Comparison of ENCODE assay signal across 21 cellular contexts in the genomic region with DNA sequence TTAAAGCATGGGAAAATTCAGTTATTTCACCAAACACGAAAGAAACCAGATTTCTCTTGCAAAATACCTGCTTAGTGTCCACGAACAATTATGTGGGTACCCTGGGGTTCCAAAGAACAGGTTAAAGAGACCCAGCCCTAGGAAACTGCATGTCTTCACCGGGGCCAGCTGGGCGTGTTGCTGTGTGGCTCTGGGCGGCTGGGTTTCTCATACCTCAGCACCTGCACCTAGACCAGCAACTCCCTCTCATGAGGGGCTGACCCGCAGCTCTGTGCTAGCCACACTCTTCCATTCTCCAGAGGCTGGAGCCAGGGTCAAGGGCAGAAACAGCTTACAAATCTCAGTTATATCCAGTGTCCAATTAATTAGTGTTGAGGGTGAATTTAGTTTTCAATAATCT. TPM values are rescaled to one million over a fixed set of nuclear protein-coding genes. Genes with fewer than 3 reads are reported as not detected.
DNase-seq lines count a peak whose midpoint lies in the region; ATAC-seq and TF ChIP-seq lines count a peak whose summit lies in the region.
"Had no signal": no experiment of that assay in that cellular context is flagged by ENCODE, and none has a peak within 500 bp of the region (broad histone marks: within the 10 kb centered on the region; RNA-seq: fewer than 3 reads in every experiment).

No MANE protein-coding gene starts in this region.

- H3K4me2 ChIP-seq in GM23248 (ENCODE audit: unreplicated experiment): no peak overlapping the region
- no peak overlapping the region for H3K4me2 ChIP-seq in mesenchymal stem cell (ENCODE audit: low read length, poor library complexity, severe bottlenecking)
- H3K4me2 ChIP-seq: PC-9, SK-N-SH had no signal

- 86 to 91% methylated on average over 6 of the region's 6 CpGs for WGBS in GM23248 (ENCODE audit: low coverage in 1 of 2, low lambda C conversion rate in 2 of 2, missing lambda C conversion rate in 2 of 2), 2 experiments
- WGBS in mesenchymal stem cell: 93% methylated on average over 5 of the region's 6 CpGs
- WGBS in right lobe of liver (ENCODE audit: insufficient coverage, low coverage, low lambda C conversion rate, missing lambda C conversion rate): 73% methylated on average over 2 of the region's 6 CpGs

- no peak overlapping the region for H2AK5ac ChIP-seq in mesenchymal stem cell (ENCODE audit: low read length, severe bottlenecking)

- H3K9me2 ChIP-seq in GM23248 (ENCODE audit: insufficient read depth): no peaks in the 10 kb centered on the region
- H3K9me2 ChIP-seq: SK-N-SH had no signal

- H3K27ac ChIP-seq in GM23248 (no peak overlapping the region), mesenchymal stem cell (ENCODE audit: low read length, poor library complexity, severe bottlenecking) (no peak overlapping the region), right lobe of liver (no peak overlapping the region)
- H3K27ac ChIP-seq: C4-2B, PC-9 had no signal

- H3K27me3 ChIP-seq in GM23248 (replicated peaks; ENCODE audit: insufficient read depth): no peaks in the 10 kb centered on the region
- no peaks in the 10 kb centered on the region for H3K27me3 ChIP-seq in mesenchymal stem cell (ENCODE audit: control insufficient read depth in 1 of 2, insufficient read depth in 1 of 2, low read length in 2 of 2)
- H3K27me3 ChIP-seq in right lobe of liver: no peaks in the 10 kb centered on the region

- H3K4me3 ChIP-seq in GM23248: no peak overlapping the region
- no peak overlapping the region for H3K4me3 ChIP-seq in mesenchymal stem cell (ENCODE audit: insufficient read depth in 1 of 2, low read depth in 1 of 2, low read length in 2 of 2)
- no peak overlapping the region for H3K4me3 ChIP-seq in right lobe of liver
- H3K4me3 ChIP-seq: PC-9 had no signal

- ATAC-seq in WTC11 (no peak), GM19395 (IDR thresholded peaks at IDR 0.05; ENCODE audit: unreplicated experiment) (no peak), right lobe of liver (no peak)

- H3K27ac Mint-ChIP-seq in WTC11: peak overlapping the region; percentile 13; the same call in 1 of the 2 replicates
- peak overlapping the region; percentile 50 for H3K27ac Mint-ChIP-seq in progenitor cell of endocrine pancreas
- H3K27ac Mint-ChIP-seq: HFFc6 had no signal

- no peaks in the 10 kb centered on the region for H3F3A ChIP-seq in GM23248 (ENCODE audit: insufficient read depth)

- H3K27me3 Mint-ChIP-seq in WTC11 (ENCODE audit: low read depth) (no peaks in the 10 kb centered on the region), progenitor cell of endocrine pancreas (no peaks in the 10 kb centered on the region)

- H4K8ac ChIP-seq in mesenchymal stem cell (ENCODE audit: low read length): no peak overlapping the region

- no peak overlapping the region for H3K14ac ChIP-seq in mesenchymal stem cell (ENCODE audit: low read length in 2 of 2)

- H4K91ac ChIP-seq in mesenchymal stem cell (ENCODE audit: low read length): no peak overlapping the region

- H3K9me3 Mint-ChIP-seq in WTC11 (no peaks in the 10 kb centered on the region), progenitor cell of endocrine pancreas (ENCODE audit: low read depth) (no peaks in the 10 kb centered on the region)
- H3K9me3 Mint-ChIP-seq: HFFc6 had no signal

- H3K4me1 ChIP-seq in GM23248 (ENCODE audit: insufficient read depth) (0 out of 2 replicates have a peak, but pooled peaks cover 8% of the 10 kb centered on the region), mesenchymal stem cell (ENCODE audit: control insufficient read depth, insufficient read depth, low read depth, low read length) (no peaks in the 10 kb centered on the region), right lobe of liver (peaks cover 0 to 24% (median 9%) of the 10 kb centered on the region in 4 donors)

- no peak overlapping the region for H2BK12ac ChIP-seq in mesenchymal stem cell (ENCODE audit: low read length in 2 of 2)

- no peaks in the 10 kb centered on the region for H3K9me3 ChIP-seq in GM23248 (ENCODE audit: low read depth)
- H3K9me3 ChIP-seq in mesenchymal stem cell (ENCODE audit: control insufficient read depth, low read length): no peaks in the 10 kb centered on the region
- no peaks in the 10 kb centered on the region for H3K9me3 ChIP-seq in right lobe of liver
- H3K9me3 ChIP-seq: SK-N-SH had no signal

- H4K20me1 ChIP-seq in GM23248 (ENCODE audit: insufficient read depth): no peaks in the 10 kb centered on the region

- no peak overlapping the region for H3K4me3 Mint-ChIP-seq in WTC11
- no peak overlapping the region for H3K4me3 Mint-ChIP-seq in progenitor cell of endocrine pancreas (ENCODE audit: low read depth)
- H3K4me3 Mint-ChIP-seq: HFFc6 had no signal

- intact Hi-C loops in right lobe of liver (cut with DNase I): no loop called here

- POLR2A ChIA-PET in WTC11 (lab: Charles Lee): no interaction called here

- CTCF ChIA-PET in WTC11 (lab: Charles Lee): interaction anchor here (0.9 to 4.8 kb wide), 4 partner anchors 11 to 262 kb away, joined by 3 to 25 read pairs (median 11); no protein-coding TSS in a partner anchor

- H3K79me1 ChIP-seq in mesenchymal stem cell (replicated peaks; ENCODE audit: low read length, poor library complexity, severe bottlenecking): peaks cover 8% of the 10 kb centered on the region

- DNase-seq in GM23248 (no peak), WTC11 (ENCODE audit: low spot score) (no peak), mesenchymal stem cell (no peak), progenitor cell of endocrine pancreas (ENCODE audit: low spot score, unreplicated experiment) (no peak), right lobe of liver (no peak), NCI-H128 (lab: John Stamatoyannopoulos, UW; ENCODE audit: unreplicated experiment) (no peak)
- DNase-seq: DMS53, GDM1, HFFc6, Kasumi-1, NCI-H1436, NCI-H187 treated with DMSO at 0.1 percent for 48 hours, NCI-H2107, NCI-H446 treated with DMSO at 0.1 percent for 48 hours, NCI-H526 treated with DMSO at 0.1 percent for 48 hours, PC-9, RPMI8226, SIG-M5, SK-N-SH had no signal

- no peak overlapping the region for H3K23ac ChIP-seq in mesenchymal stem cell (ENCODE audit: low read length in 2 of 2)

- no peak for TF ChIP-seq POLR2A in right lobe of liver (IDR thresholded peaks at IDR 0.05)

- H3K4me1 Mint-ChIP-seq in WTC11 (peaks cover 25% of the 10 kb centered on the region), progenitor cell of endocrine pancreas (ENCODE audit: low read depth) (peaks cover 31% of the 10 kb centered on the region)

- H2BK120ac ChIP-seq in mesenchymal stem cell (ENCODE audit: low read depth, low read length): no peak overlapping the region

- no peak overlapping the region for H2BK5ac ChIP-seq in mesenchymal stem cell (ENCODE audit: low read depth, low read length, poor library complexity, severe bottlenecking)

- TF ChIP-seq CTCF in WTC11 (IDR thresholded peaks at IDR 0.05): no peak
- TF ChIP-seq CTCF in progenitor cell of endocrine pancreas (IDR thresholded peaks at IDR 0.05; ENCODE audit: unreplicated experiment): no peak
- no peak for TF ChIP-seq CTCF in right lobe of liver (IDR thresholded peaks at IDR 0.05)

- no peaks in the 10 kb centered on the region for H3K79me2 ChIP-seq in GM23248 (ENCODE audit: insufficient read depth)

- no peak overlapping the region for H3K9ac ChIP-seq in GM23248
- peak overlapping the region; percentile 17 for H3K9ac ChIP-seq in mesenchymal stem cell (ENCODE audit: low read length)
- H3K9ac ChIP-seq: SK-N-SH had no signal

- no peak overlapping the region for H3K4ac ChIP-seq in mesenchymal stem cell (ENCODE audit: low read depth in 1 of 2, low read length in 2 of 2)

- no peaks in the 10 kb centered on the region for H3K36me3 ChIP-seq in GM23248 (ENCODE audit: low read depth)
- peaks cover 7 to 9% of the 10 kb centered on the region in 2 experiments for H3K36me3 ChIP-seq in mesenchymal stem cell (ENCODE audit: control insufficient read depth in 1 of 2, insufficient read depth in 2 of 2, low read depth in 1 of 2, low read length in 2 of 2)
- H3K36me3 ChIP-seq in right lobe of liver: no peaks in the 10 kb centered on the region

- in situ Hi-C loops in GM23248 (cut with MboI): loop anchor here (25.0 kb wide), 1 partner anchor 343 kb away; no protein-coding TSS in a partner anchor

- H3K18ac ChIP-seq in mesenchymal stem cell (ENCODE audit: low read depth in 1 of 2, low read length in 2 of 2): no peak overlapping the region

- H2BK15ac ChIP-seq in mesenchymal stem cell (ENCODE audit: low read depth, poor library complexity, severe bottlenecking): no peak overlapping the region

- peaks cover 2% of the 10 kb centered on the region; the same call in 1 of the 2 replicates for H3K36me3 Mint-ChIP-seq in WTC11
- peaks cover 7% of the 10 kb centered on the region for H3K36me3 Mint-ChIP-seq in progenitor cell of endocrine pancreas (ENCODE audit: insufficient read depth)

- 0 out of 2 replicates have a peak overlapping the region, but pooled peaks have one; percentile 3 for H2AFZ ChIP-seq in GM23248
- no peak overlapping the region for H2AFZ ChIP-seq in mesenchymal stem cell (ENCODE audit: low read depth, low read length)
- H2AFZ ChIP-seq: PC-9 had no signal

TF ChIP-seq in WTC11, 78 proteins besides CTCF, POLR2A, EP300 and RAD21:
- TF ChIP-seq, protein P1, sequence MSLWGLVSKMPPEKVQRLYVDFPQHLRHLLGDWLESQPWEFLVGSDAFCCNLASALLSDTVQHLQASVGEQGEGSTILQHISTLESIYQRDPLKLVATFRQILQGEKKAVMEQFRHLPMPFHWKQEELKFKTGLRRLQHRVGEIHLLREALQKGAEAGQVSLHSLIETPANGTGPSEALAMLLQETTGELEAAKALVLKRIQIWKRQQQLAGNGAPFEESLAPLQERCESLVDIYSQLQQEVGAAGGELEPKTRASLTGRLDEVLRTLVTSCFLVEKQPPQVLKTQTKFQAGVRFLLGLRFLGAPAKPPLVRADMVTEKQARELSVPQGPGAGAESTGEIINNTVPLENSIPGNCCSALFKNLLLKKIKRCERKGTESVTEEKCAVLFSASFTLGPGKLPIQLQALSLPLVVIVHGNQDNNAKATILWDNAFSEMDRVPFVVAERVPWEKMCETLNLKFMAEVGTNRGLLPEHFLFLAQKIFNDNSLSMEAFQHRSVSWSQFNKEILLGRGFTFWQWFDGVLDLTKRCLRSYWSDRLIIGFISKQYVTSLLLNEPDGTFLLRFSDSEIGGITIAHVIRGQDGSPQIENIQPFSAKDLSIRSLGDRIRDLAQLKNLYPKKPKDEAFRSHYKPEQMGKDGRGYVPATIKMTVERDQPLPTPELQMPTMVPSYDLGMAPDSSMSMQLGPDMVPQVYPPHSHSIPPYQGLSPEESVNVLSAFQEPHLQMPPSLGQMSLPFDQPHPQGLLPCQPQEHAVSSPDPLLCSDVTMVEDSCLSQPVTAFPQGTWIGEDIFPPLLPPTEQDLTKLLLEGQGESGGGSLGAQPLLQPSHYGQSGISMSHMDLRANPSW (CRISPR knock-in tag; conservative IDR thresholded peaks at IDR 0.05; ENCODE audit: low read depth): no peak
- TF ChIP-seq SMAD4 (CRISPR knock-in tag; IDR thresholded peaks at IDR 0.05): no peak
- no peak for TF ChIP-seq GTF2I (CRISPR knock-in tag; conservative IDR thresholded peaks at IDR 0.05)

RNA-seq across cellular contexts. Expression of a gene that starts 40.3 kb away (rescaled TPM):
- 6.1 and 9.1 TPM in 2 replicates for total RNA-seq in GM23248 (2014; rRNA removed; shearing (Covaris generic))
- polyA plus RNA-seq in GM23248 (2016; fragmentation: Nextera tagmentation; extraction: Ambion mirVana): 9.3 and 11.0 TPM in 2 replicates
- total RNA-seq in WTC11 (2021): 31.5 to 35.6 TPM (median 33.3 TPM) in 3 replicates
- 6.6 TPM for polyA plus RNA-seq in mesenchymal stem cell (2013, experiment 1 of 2)
- polyA plus RNA-seq in mesenchymal stem cell (2013, experiment 2 of 2): 7.5 TPM
- total RNA-seq in progenitor cell of endocrine pancreas: 24.7 and 25.9 TPM in 2 replicates
- total RNA-seq in right lobe of liver: 10 to 100 TPM in 4 of 6 experiments, 1 to 10 TPM in 2; 6.8 to 17.7 (median 11.9) TPM
